Comparison of ENCODE assay signal across 8 cellular contexts in the genomic region with DNA sequence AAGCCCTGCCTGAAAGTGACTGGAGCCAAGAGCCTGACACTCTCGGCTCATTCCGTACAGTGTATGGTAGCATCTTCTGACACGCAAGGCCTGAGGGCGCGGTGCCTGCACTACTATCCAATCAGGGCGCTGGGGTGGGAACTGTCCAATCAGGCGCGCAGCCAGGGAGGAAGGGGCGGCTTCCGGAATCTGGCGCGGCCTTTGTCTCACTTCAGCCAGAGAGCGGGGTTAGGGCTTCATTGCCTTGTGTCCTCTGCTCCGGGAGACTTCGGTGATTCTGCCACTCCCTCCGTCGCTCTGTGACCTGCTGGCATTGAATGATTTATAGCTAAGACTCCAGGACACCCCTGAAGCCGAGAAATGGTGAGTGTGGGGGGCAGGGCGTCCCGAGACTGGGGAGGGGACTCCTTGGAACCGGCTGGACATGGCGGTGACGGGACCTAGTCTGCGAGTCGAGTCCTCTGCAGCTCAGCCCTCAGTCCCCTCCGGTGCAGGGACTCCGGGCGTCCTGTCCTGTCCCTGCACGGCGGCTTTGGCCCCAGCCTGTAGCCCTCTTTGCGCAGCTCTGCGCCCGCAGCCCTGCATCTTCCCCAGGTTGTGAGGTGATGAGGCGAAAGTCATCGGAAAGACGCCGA.
DNase-seq lines count a peak whose midpoint lies in the region; ATAC-seq and TF ChIP-seq lines count a peak whose summit lies in the region.
"Not testable (repeated sequence)": the region's sequence is repeated elsewhere in the genome, so short reads cannot be mapped to it uniquely, and the experiment has no call there.

No MANE protein-coding gene starts in this region.

- not testable (repeated sequence) for H3K9me3 Mint-ChIP-seq in memory B cell

- H3K36me3 ChIP-seq in endocrine pancreas (ENCODE audit: control insufficient read depth, insufficient read depth, low read length): not testable (repeated sequence)

- H3K27me3 Mint-ChIP-seq in memory B cell: not testable (repeated sequence)

- H3K36me3 Mint-ChIP-seq in memory B cell: not testable (repeated sequence)

- peak; percentile 99 for ATAC-seq in memory B cell (ENCODE audit: low read depth)

- peak overlapping the region; percentile 91 for H3K4me3 Mint-ChIP-seq in memory B cell

- not testable (repeated sequence) for H3K27me3 ChIP-seq in endocrine pancreas (ENCODE audit: control insufficient read depth, insufficient read depth, low read length)

- not testable (repeated sequence) for H3K9ac ChIP-seq in endocrine pancreas (ENCODE audit: control insufficient read depth, insufficient read depth, low read length)

- H3K27ac Mint-ChIP-seq in memory B cell: peak overlapping the region; percentile 62

- H3K4me1 Mint-ChIP-seq in memory B cell: not testable (repeated sequence)

- H3K4me3 ChIP-seq in endocrine pancreas (ENCODE audit: control insufficient read depth, insufficient read depth, low read length): peak overlapping the region; percentile 29

- not testable (repeated sequence) for H3K9me3 ChIP-seq in endocrine pancreas (ENCODE audit: control insufficient read depth, low read length)

- peak; percentile 90 for DNase-seq in COLO668 (lab: John Stamatoyannopoulos, UW; ENCODE audit: unreplicated experiment)
- peak; percentile 76 for DNase-seq in GM20000 (ENCODE audit: low spot score)
- DNase-seq in HPDE6-E6E7 (ENCODE audit: extremely low spot score): peak; percentile 67
- DNase-seq in NK-92 treated with Interleukin-12 subunit alpha and Interleukin-12 subunit beta, amount 100 ng/mL, for 24 hours (lab: John Stamatoyannopoulos, UW): peak; percentile 80
- peak; percentile 62 to 71 (median 70) for DNase-seq in activated CD8-positive, alpha-beta memory T cell treated with anti-CD3 and anti-CD28 coated beads for 48 hours (ENCODE audit: low read depth in 2 of 3, low spot score in 2 of 3)
- DNase-seq in memory B cell (ENCODE audit: low spot score in 2 of 2): peak; percentile 73 to 84
- peak; percentile 69 for DNase-seq in stimulated activated CD8-positive, alpha-beta memory T cell treated with anti-CD3 and anti-CD28 coated beads, Interleukin-12 subunit alpha, Interleukin-12 subunit beta, amount 100 ng/mL, for 1 hour (ENCODE audit: low read depth)

- TF ChIP-seq CTCF in GM20000 (IDR thresholded peaks at IDR 0.05; ENCODE audit: extremely low read depth, missing control alignments): not testable (repeated sequence)

- H3K4me1 ChIP-seq in endocrine pancreas (ENCODE audit: control insufficient read depth, insufficient read depth, low read length): not testable (repeated sequence)

Comparison
In these comparisons a context has a peak if more than half of its experiments do, and no peak if none do; other contexts are left out.
1. Peak in every context shown above with its lines: DNase-seq, ATAC-seq and H3K4me3 ChIP-seq.